Comparison of ENCODE assay signal across 8 cellular contexts in the genomic region with DNA sequence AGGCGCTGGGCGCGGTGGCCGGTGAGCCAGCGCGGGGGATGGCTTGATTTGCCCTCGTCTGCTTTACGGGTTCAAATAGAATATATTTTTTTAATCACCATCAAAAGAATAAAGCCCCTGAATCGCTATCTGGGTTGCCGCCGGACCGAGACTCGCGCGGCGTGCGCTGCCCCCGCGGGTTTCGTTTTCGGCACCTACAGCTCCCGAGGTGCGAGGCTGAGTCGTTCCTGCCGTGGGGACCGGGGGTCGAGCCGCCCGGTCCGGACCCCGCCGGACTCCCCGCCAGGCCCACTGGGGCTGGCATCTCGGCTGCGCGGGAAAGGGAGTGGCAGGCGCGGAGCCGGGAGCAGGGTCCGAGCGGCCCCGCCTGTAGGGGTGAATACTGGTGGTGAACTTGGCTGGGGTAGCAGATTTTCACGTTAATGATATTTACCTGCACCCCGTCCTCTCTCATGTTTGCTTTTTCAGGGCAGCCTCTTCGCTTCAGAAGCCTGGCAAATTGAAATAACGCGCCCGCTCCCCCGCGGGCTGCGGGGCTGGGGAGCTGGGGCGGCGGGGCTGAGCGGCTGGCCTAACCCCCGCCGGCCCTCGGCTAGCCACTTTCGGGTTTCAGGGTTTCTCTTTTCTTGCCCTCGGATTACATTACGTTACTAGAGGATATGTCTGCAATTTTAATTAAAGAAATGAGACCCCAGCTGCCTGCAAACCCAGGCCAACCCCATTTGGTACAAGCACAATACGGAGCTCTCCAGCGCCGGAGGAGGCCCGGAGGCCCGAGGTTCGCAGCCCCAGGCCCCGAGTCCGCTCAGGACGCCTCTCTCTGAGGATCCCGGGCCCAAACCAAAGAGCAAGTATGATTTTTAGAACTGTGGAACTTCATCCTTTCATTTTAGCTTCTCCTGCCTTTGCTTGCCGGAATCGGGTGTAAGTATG. TPM values are rescaled to one million over a fixed set of nuclear protein-coding genes. Genes with fewer than 3 reads are reported as not detected.
A peak's percentile ranks its signal among the peaks of the same experiment; 100 is the strongest.
DNase-seq lines count a peak whose midpoint lies in the region; ATAC-seq and TF ChIP-seq lines count a peak whose summit lies in the region.

No MANE protein-coding gene starts in this region.

- H3K27me3 Mint-ChIP-seq in central memory CD8-positive, alpha-beta T cell: peaks cover 77% of the 10 kb centered on the region
- peaks cover 91% of the 10 kb centered on the region for H3K27me3 Mint-ChIP-seq in mesothelial cell of epicardium (ENCODE audit: low read depth)

- ATAC-seq in left ventricle myocardium superior: no peak
- no peak for ATAC-seq in central memory CD8-positive, alpha-beta T cell (replicated peaks; ENCODE audit: extremely low read depth, poor library complexity, severe bottlenecking)

- H3K27ac Mint-ChIP-seq in central memory CD8-positive, alpha-beta T cell (ENCODE audit: low read depth): no peak overlapping the region
- no peak overlapping the region for H3K27ac Mint-ChIP-seq in mesothelial cell of epicardium

- TF ChIP-seq CTCF in left ventricle myocardium inferior (IDR thresholded peaks at IDR 0.05; ENCODE audit: borderline replicate concordance) (no peak), mesothelial cell of epicardium (IDR thresholded peaks at IDR 0.05; ENCODE audit: unreplicated experiment) (no peak), uterus (IDR thresholded peaks at IDR 0.05) (no peak)

- H3K9me3 ChIP-seq in left ventricle myocardium inferior (replicated peaks): no peaks in the 10 kb centered on the region
- no peaks in the 10 kb centered on the region for H3K9me3 ChIP-seq in uterus

- peak overlapping the region; percentile 26 for H3K4me3 Mint-ChIP-seq in central memory CD8-positive, alpha-beta T cell
- H3K4me3 Mint-ChIP-seq in mesothelial cell of epicardium: peak overlapping the region; percentile 36

- peak overlapping the region; percentile 71 for H3K4me3 ChIP-seq in left ventricle myocardium inferior
- peak overlapping the region; percentile 4 to 27 for H3K4me3 ChIP-seq in uterus

- H3K27me3 ChIP-seq in left ventricle myocardium inferior (ENCODE audit: low read depth) (peaks cover 91% of the 10 kb centered on the region), uterus (peaks cover 9 to 20% of the 10 kb centered on the region in 2 donors)

- H3K27ac ChIP-seq in left ventricle myocardium inferior (replicated peaks) (no peak overlapping the region), uterus (no peak overlapping the region)

- H3K36me3 ChIP-seq in left ventricle myocardium inferior (no peaks in the 10 kb centered on the region), uterus (no peaks in the 10 kb centered on the region)

- no peak for TF ChIP-seq POLR2A in uterus (IDR thresholded peaks at IDR 0.05)

- peaks cover 29% of the 10 kb centered on the region for H3K4me1 ChIP-seq in left ventricle myocardium inferior
- peaks cover 0 to 17% of the 10 kb centered on the region in 2 donors for H3K4me1 ChIP-seq in uterus

- intact Hi-C loops in left ventricle myocardium inferior (cut with micrococcal nuclease) (no loop called here), left ventricle myocardium superior (cut with micrococcal nuclease) (no loop called here), uterus (cut with DNase I; ENCODE audit: low total_unique reads) (no loop called here)

- H3K36me3 Mint-ChIP-seq in central memory CD8-positive, alpha-beta T cell (ENCODE audit: insufficient read depth): peaks cover 1% of the 10 kb centered on the region
- H3K36me3 Mint-ChIP-seq in mesothelial cell of epicardium: no peaks in the 10 kb centered on the region

- no peaks in the 10 kb centered on the region for H3K4me1 Mint-ChIP-seq in central memory CD8-positive, alpha-beta T cell
- peaks cover 9% of the 10 kb centered on the region for H3K4me1 Mint-ChIP-seq in mesothelial cell of epicardium

- DNase-seq in left ventricle myocardium inferior (no peak), left ventricle myocardium superior (no peak), mesothelial cell of epicardium (ENCODE audit: low spot score in 2 of 2, unreplicated experiment in 2 of 2) (no peak), uterus (no peak), SIG-M5 (lab: John Stamatoyannopoulos, UW) (no peak), NCI-H524 (lab: John Stamatoyannopoulos, UW) (no peak)
- DNase-seq in central memory CD8-positive, alpha-beta T cell (ENCODE audit: low spot score in 2 of 2): no peak
- DNase-seq in activated CD4-positive, alpha-beta T cell treated with anti-CD3 and anti-CD28 coated beads, Interleukin-2, amount 50 U/mL, for 1 hour: no peak

- H3K9me3 Mint-ChIP-seq in central memory CD8-positive, alpha-beta T cell: peaks cover 2% of the 10 kb centered on the region
- H3K9me3 Mint-ChIP-seq in mesothelial cell of epicardium: no peaks in the 10 kb centered on the region

RNA-seq across cellular contexts. Expression of a gene that starts 1.7 kb away (rescaled TPM):
- total RNA-seq in left ventricle myocardium inferior (0.60 TPM), left ventricle myocardium superior (0.52 TPM), mesothelial cell of epicardium (2.0 to 2.4 TPM (median 2.3 TPM) in 3 replicates), uterus (1 to 10 TPM in 1 of 4 donors, under 1 TPM in 1, not detected in 2; 0.18 to 1.7 TPM)
